In the genomic region with DNA sequence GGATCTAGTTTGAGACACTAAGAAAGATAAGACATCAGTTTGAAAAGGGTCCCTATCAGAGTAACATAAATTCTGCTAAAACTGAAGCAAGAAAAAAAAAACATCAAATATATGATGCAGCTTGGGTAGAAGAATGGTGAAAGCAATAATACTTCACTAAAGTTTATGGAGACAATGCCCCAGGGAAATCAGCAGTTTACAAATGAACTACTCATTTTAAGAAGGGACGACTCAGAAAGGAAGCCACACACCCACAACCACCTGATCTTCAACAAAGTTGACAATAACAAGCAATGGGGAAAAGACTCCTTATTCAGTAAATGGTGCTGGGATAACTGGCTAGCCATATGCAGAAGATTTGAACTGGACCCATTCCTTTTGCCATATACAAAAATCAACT, we compare ENCODE assay signal across 22 cellular contexts.
A peak's percentile ranks its signal among the peaks of the same experiment; 100 is the strongest.
DNase-seq lines count a peak whose midpoint lies in the region; ATAC-seq lines count a peak whose summit lies in the region.
"Had no signal": no experiment of that assay in that cellular context is flagged by ENCODE, and none has a peak within 500 bp of the region (broad histone marks: within the 10 kb centered on the region; RNA-seq: fewer than 3 reads in every experiment).

No MANE protein-coding gene starts in this region.

- DNase-seq in activated CD4-positive, alpha-beta T cell treated with anti-CD3 and anti-CD28 coated beads, Interleukin-2, amount 10 ng/mL, durations not matched to agents 24 days and 14 days: peak; percentile 60
- DNase-seq in activated CD4-positive, alpha-beta T cell treated with anti-CD3 and anti-CD28 coated beads for 4 hours: no peak
- DNase-seq in SK-N-MC (ENCODE audit: low read depth, low spot score) (peak; percentile 39), NCI-H2107 treated with DMSO at 0.1 percent for 48 hours (lab: John Stamatoyannopoulos, UW; ENCODE audit: unreplicated experiment) (no peak), head of caudate nucleus (no peak), NCI-H2227 treated with DMSO at 0.1 percent for 48 hours (lab: John Stamatoyannopoulos, UW) (no peak)
- no peak for DNase-seq in activated naive CD4-positive, alpha-beta T cell (lab: John Stamatoyannopoulos, UW)
- DNase-seq: activated CD4-positive, alpha-beta T cell treated with anti-CD3 and anti-CD28 coated beads, Interleukin-2, amount 50 U/mL, for 48 hours; activated naive CD4-positive, alpha-beta T cell treated with anti-CD3 and anti-CD28 coated beads, Interleukin-2, amount 50 U/mL, for 16 hours; foreskin melanocyte; MM.1S; NCI-H1694; Right ventricle myocardium superior; spleen; T-helper 1 cell had no signal

- no peaks in the 10 kb centered on the region for H3K9me3 ChIP-seq in SK-N-MC (ENCODE audit: low read depth, low read length)
- H3K9me3 ChIP-seq: BLaER1 treated with 17β-estradiol and CSF1 and Interleukin-3, amounts not matched to agents 10 nM and 100 nM; prostate gland had no signal

- peak overlapping the region; percentile 8 for H3K27ac Mint-ChIP-seq in activated CD4-positive, alpha-beta T cell treated with anti-CD3 and anti-CD28 coated beads, Interleukin-2, amount 10 ng/mL, durations not matched to agents 24 days and 14 days
- H3K27ac Mint-ChIP-seq: IgD-negative memory B cell; natural killer cell treated with Interleukin-12 subunit alpha and Interleukin-12 subunit beta and Interleukin-15 and Interleukin-18, amount 100 ng/mL, for 72 hours had no signal

- no peaks in the 10 kb centered on the region for H3K36me3 ChIP-seq in SK-N-MC (ENCODE audit: insufficient read depth, low read length)
- H3K36me3 ChIP-seq: BLaER1 treated with 17β-estradiol and CSF1 and Interleukin-3, amounts not matched to agents 10 nM and 100 nM; prostate gland; spleen had no signal

- peaks cover 5% of the 10 kb centered on the region for H3K9me3 Mint-ChIP-seq in activated CD4-positive, alpha-beta T cell treated with anti-CD3 and anti-CD28 coated beads, Interleukin-2, amount 10 ng/mL, durations not matched to agents 24 days and 14 days

- no peak overlapping the region for H3K9ac ChIP-seq in SK-N-MC (ENCODE audit: insufficient read length)
- H3K9ac ChIP-seq: BLaER1 treated with 17β-estradiol and CSF1 and Interleukin-3, amounts not matched to agents 10 nM and 100 nM had no signal

- no peak overlapping the region for H3K4me3 Mint-ChIP-seq in activated CD4-positive, alpha-beta T cell treated with anti-CD3 and anti-CD28 coated beads, Interleukin-2, amount 10 ng/mL, durations not matched to agents 24 days and 14 days
- H3K4me3 Mint-ChIP-seq: IgD-negative memory B cell; natural killer cell treated with Interleukin-12 subunit alpha and Interleukin-12 subunit beta and Interleukin-15 and Interleukin-18, amount 100 ng/mL, for 72 hours had no signal

- H3K4me3 ChIP-seq in SK-N-MC: no peak overlapping the region
- H3K4me3 ChIP-seq: BLaER1 treated with 17β-estradiol and CSF1 and Interleukin-3, amounts not matched to agents 10 nM and 100 nM; prostate gland; spleen had no signal

- ATAC-seq in HG02973 (IDR thresholded peaks at IDR 0.05; ENCODE audit: unreplicated experiment): peak; percentile 91
- ATAC-seq: natural killer cell treated with Interleukin-12 subunit alpha and Interleukin-12 subunit beta and Interleukin-15 and Interleukin-18, amount 100 ng/mL, for 72 hours had no signal

- intact Hi-C loops in activated CD4-positive, alpha-beta T cell treated with anti-CD3 and anti-CD28 coated beads, Interleukin-2, amount 10 ng/mL, durations not matched to agents 24 days and 14 days (cut with micrococcal nuclease): no loop called here
- intact Hi-C loops in head of caudate nucleus (cut with DNase I): no loop called here

- no peak overlapping the region for H3K27ac ChIP-seq in SK-N-MC
- H3K27ac ChIP-seq: 22Rv1; BLaER1 treated with 17β-estradiol and CSF1 and Interleukin-3, amounts not matched to agents 10 nM and 100 nM; prostate gland; spleen; VCaP had no signal

- H3K27me3 Mint-ChIP-seq in activated CD4-positive, alpha-beta T cell treated with anti-CD3 and anti-CD28 coated beads, Interleukin-2, amount 10 ng/mL, durations not matched to agents 24 days and 14 days: no peaks in the 10 kb centered on the region
- H3K27me3 Mint-ChIP-seq: IgD-negative memory B cell; natural killer cell treated with Interleukin-12 subunit alpha and Interleukin-12 subunit beta and Interleukin-15 and Interleukin-18, amount 100 ng/mL, for 72 hours had no signal

- H3K36me3 Mint-ChIP-seq in activated CD4-positive, alpha-beta T cell treated with anti-CD3 and anti-CD28 coated beads, Interleukin-2, amount 10 ng/mL, durations not matched to agents 24 days and 14 days (ENCODE audit: low read depth): no peaks in the 10 kb centered on the region
- H3K36me3 Mint-ChIP-seq: IgD-negative memory B cell; natural killer cell treated with Interleukin-12 subunit alpha and Interleukin-12 subunit beta and Interleukin-15 and Interleukin-18, amount 100 ng/mL, for 72 hours had no signal

- H3K4me1 Mint-ChIP-seq in activated CD4-positive, alpha-beta T cell treated with anti-CD3 and anti-CD28 coated beads, Interleukin-2, amount 10 ng/mL, durations not matched to agents 24 days and 14 days: peaks cover 3% of the 10 kb centered on the region

Comparison
In these comparisons a context has a peak if more than half of its experiments do, and no peak if none do; other contexts are left out.
1. DNase-seq: peak in activated CD4-positive, alpha-beta T cell treated with anti-CD3 and anti-CD28 coated beads, Interleukin-2, amount 10 ng/mL, durations not matched to agents 24 days and 14 days (single experiment) and SK-N-MC (single experiment); none in activated CD4-positive, alpha-beta T cell treated with anti-CD3 and anti-CD28 coated beads for 4 hours (0 of 2), NCI-H2107 treated with DMSO at 0.1 percent for 48 hours (single experiment), head of caudate nucleus (0 of 42), activated naive CD4-positive, alpha-beta T cell (0 of 4) and NCI-H2227 treated with DMSO at 0.1 percent for 48 hours (single experiment).